ENCODE assay signal across 8 cellular contexts in genomic region chr1:85277027-85277625, GRCh38. TPM values are rescaled to one million over a fixed set of nuclear protein-coding genes. Genes with fewer than 3 reads are reported as not detected.
DNase-seq lines count a peak whose midpoint lies in the region; ATAC-seq and TF ChIP-seq lines count a peak whose summit lies in the region.

No MANE protein-coding gene starts in this region.

- DNase-seq in activated CD4-positive, alpha-beta T cell treated with anti-CD3 and anti-CD28 coated beads, Interleukin-2, amount 10 ng/mL, durations not matched to agents 24 days and 14 days, result no peak
- DNase-seq in activated CD4-positive, alpha-beta T cell treated with anti-CD3 and anti-CD28 coated beads, Interleukin-2, amount 50 U/mL, for 1 hour, result no peak
- DNase-seq in ascending aorta (ENCODE audit: low spot score in 2 of 2), result no peak
- DNase-seq in left kidney (ENCODE audit: low read depth, low spot score), result peak; percentile 25
- DNase-seq in 8988T, result no peak
- no peak for DNase-seq in NCI-H446 treated with DMSO at 0.1 percent for 48 hours (lab: John Stamatoyannopoulos, UW)

- no peaks in the 10 kb centered on the region for H3K9me3 ChIP-seq in ascending aorta

- H3K4me3 Mint-ChIP-seq in activated CD4-positive, alpha-beta T cell treated with anti-CD3 and anti-CD28 coated beads, Interleukin-2, amount 10 ng/mL, durations not matched to agents 24 days and 14 days, result peak overlapping the region; percentile 84

- H3K4me1 Mint-ChIP-seq in activated CD4-positive, alpha-beta T cell treated with anti-CD3 and anti-CD28 coated beads, Interleukin-2, amount 10 ng/mL, durations not matched to agents 24 days and 14 days, result peaks cover 46% of the 10 kb centered on the region

- peaks cover 23% of the 10 kb centered on the region for H3K36me3 Mint-ChIP-seq in activated CD4-positive, alpha-beta T cell treated with anti-CD3 and anti-CD28 coated beads, Interleukin-2, amount 10 ng/mL, durations not matched to agents 24 days and 14 days (ENCODE audit: low read depth)

- no peaks in the 10 kb centered on the region for H3K36me3 ChIP-seq in ascending aorta

- H3K4me3 ChIP-seq in ascending aorta, result peak overlapping the region in 1 of 2 donors; percentile 82

- no peak for ATAC-seq in HG03045 (IDR thresholded peaks at IDR 0.05; ENCODE audit: unreplicated experiment)

- peaks cover 8 to 15% of the 10 kb centered on the region in 2 donors for H3K4me1 ChIP-seq in ascending aorta

- H3K9me3 Mint-ChIP-seq in activated CD4-positive, alpha-beta T cell treated with anti-CD3 and anti-CD28 coated beads, Interleukin-2, amount 10 ng/mL, durations not matched to agents 24 days and 14 days, result no peaks in the 10 kb centered on the region

- H3K27ac ChIP-seq in ascending aorta (peak overlapping the region; percentile 93 to 97), temporal lobe (ENCODE audit: low read depth, low read length) (peak overlapping the region; percentile 85)

- intact Hi-C loops in activated CD4-positive, alpha-beta T cell treated with anti-CD3 and anti-CD28 coated beads, Interleukin-2, amount 10 ng/mL, durations not matched to agents 24 days and 14 days (cut with micrococcal nuclease), result loop anchor here (2.0 to 5.0 kb wide), 4 partner anchors 415 to 770 kb away; partner anchors contain the start of genes CTBS, GNG5, SPATA1 and ZNHIT6
- intact Hi-C loops in ascending aorta (cut with DNase I), result loop anchor here (5.0 to 10.0 kb wide), 3 partner anchors 772 to 1638 kb away; partner anchors contain the start of genes GNG5, HS2ST1, SELENOF and SPATA1

- no peak for TF ChIP-seq CTCF in ascending aorta (IDR thresholded peaks at IDR 0.05)

- H3K27me3 Mint-ChIP-seq in activated CD4-positive, alpha-beta T cell treated with anti-CD3 and anti-CD28 coated beads, Interleukin-2, amount 10 ng/mL, durations not matched to agents 24 days and 14 days, result peaks cover 25% of the 10 kb centered on the region

- peak overlapping the region; percentile 91 for H3K27ac Mint-ChIP-seq in activated CD4-positive, alpha-beta T cell treated with anti-CD3 and anti-CD28 coated beads, Interleukin-2, amount 10 ng/mL, durations not matched to agents 24 days and 14 days

- H3K27me3 ChIP-seq in ascending aorta, result no peaks in the 10 kb centered on the region

RNA-seq across cellular contexts. Expression of gene BCL10, which starts 0.7 kb away (rescaled TPM):
- total RNA-seq in activated CD4-positive, alpha-beta T cell treated with anti-CD3 and anti-CD28 coated beads, Interleukin-2, amount 10 ng/mL, durations not matched to agents 24 days and 14 days, result 25.5 and 27.8 TPM in 2 replicates
- total RNA-seq in ascending aorta (3.7 TPM), temporal lobe (25.3 TPM)

RNA-seq across cellular contexts. Expression of gene C1orf52, which starts 17.7 kb away (rescaled TPM):
- total RNA-seq in activated CD4-positive, alpha-beta T cell treated with anti-CD3 and anti-CD28 coated beads, Interleukin-2, amount 10 ng/mL, durations not matched to agents 24 days and 14 days, result 29.8 and 32.3 TPM in 2 replicates
- 2.3 TPM for total RNA-seq in ascending aorta
- 21.4 TPM for total RNA-seq in temporal lobe
